1 cellular context compared by ENCODE assay signal in genomic region chr14:93824518-93825234, GRCh38.
TF ChIP-seq lines count a peak whose summit lies in the region.

No MANE protein-coding gene starts in this region.

TF ChIP-seq in HepG2, 621 proteins besides CTCF, POLR2A, EP300 and RAD21 (continued from another document):
- TF ChIP-seq ZBED4 (CRISPR knock-in tag; IDR thresholded peaks at IDR 0.05; ENCODE audit: borderline replicate concordance) (no peak), ZNF121 (CRISPR knock-in tag; IDR thresholded peaks at IDR 0.05) (no peak), ZBTB7B (CRISPR knock-in tag; IDR thresholded peaks at IDR 0.05) (peak; percentile 39; the same call in 1 of the 2 replicates), HNRNPK (IDR thresholded peaks at IDR 0.05; ENCODE audit: low read depth, low read length, poor library complexity, severe bottlenecking) (peak; percentile 24), STAG1 (CRISPR knock-in tag; IDR thresholded peaks at IDR 0.05) (peak; percentile 21; the same call in 1 of the 2 replicates), TAF15 (IDR thresholded peaks at IDR 0.05; ENCODE audit: low read depth, low read length, poor library complexity, severe bottlenecking) (peak; percentile 28), TFAP4 (IDR thresholded peaks at IDR 0.05; ENCODE audit: borderline replicate concordance, low read depth) (peak; percentile 38; the same call in 1 of the 2 replicates), ZSCAN9 (CRISPR knock-in tag; IDR thresholded peaks at IDR 0.05; ENCODE audit: borderline replicate concordance) (0 out of 2 replicates have a peak, but pooled peaks have one; percentile 37), GMEB1 (CRISPR knock-in tag; IDR thresholded peaks at IDR 0.05; ENCODE audit: borderline replicate concordance) (no peak)
- TF ChIP-seq, protein P1, sequence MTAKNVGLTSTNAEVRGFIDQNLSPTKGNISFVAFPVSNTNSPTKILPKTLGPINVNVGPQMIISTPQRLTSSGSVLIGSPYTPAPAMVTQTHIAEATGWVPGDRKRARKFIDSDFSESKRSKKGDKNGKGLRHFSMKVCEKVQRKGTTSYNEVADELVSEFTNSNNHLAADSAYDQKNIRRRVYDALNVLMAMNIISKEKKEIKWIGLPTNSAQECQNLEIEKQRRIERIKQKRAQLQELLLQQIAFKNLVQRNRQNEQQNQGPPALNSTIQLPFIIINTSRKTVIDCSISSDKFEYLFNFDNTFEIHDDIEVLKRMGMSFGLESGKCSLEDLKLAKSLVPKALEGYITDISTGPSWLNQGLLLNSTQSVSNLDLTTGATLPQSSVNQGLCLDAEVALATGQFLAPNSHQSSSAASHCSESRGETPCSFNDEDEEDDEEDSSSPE (CRISPR knock-in tag; IDR thresholded peaks at IDR 0.05): no peak
- TF ChIP-seq, protein P2, sequence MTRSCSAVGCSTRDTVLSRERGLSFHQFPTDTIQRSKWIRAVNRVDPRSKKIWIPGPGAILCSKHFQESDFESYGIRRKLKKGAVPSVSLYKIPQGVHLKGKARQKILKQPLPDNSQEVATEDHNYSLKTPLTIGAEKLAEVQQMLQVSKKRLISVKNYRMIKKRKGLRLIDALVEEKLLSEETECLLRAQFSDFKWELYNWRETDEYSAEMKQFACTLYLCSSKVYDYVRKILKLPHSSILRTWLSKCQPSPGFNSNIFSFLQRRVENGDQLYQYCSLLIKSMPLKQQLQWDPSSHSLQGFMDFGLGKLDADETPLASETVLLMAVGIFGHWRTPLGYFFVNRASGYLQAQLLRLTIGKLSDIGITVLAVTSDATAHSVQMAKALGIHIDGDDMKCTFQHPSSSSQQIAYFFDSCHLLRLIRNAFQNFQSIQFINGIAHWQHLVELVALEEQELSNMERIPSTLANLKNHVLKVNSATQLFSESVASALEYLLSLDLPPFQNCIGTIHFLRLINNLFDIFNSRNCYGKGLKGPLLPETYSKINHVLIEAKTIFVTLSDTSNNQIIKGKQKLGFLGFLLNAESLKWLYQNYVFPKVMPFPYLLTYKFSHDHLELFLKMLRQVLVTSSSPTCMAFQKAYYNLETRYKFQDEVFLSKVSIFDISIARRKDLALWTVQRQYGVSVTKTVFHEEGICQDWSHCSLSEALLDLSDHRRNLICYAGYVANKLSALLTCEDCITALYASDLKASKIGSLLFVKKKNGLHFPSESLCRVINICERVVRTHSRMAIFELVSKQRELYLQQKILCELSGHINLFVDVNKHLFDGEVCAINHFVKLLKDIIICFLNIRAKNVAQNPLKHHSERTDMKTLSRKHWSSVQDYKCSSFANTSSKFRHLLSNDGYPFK (CRISPR knock-in tag; IDR thresholded peaks at IDR 0.05; ENCODE audit: borderline replicate concordance): 0 out of 2 replicates have a peak, but pooled peaks have one; percentile 21
- TF ChIP-seq, protein P3, sequence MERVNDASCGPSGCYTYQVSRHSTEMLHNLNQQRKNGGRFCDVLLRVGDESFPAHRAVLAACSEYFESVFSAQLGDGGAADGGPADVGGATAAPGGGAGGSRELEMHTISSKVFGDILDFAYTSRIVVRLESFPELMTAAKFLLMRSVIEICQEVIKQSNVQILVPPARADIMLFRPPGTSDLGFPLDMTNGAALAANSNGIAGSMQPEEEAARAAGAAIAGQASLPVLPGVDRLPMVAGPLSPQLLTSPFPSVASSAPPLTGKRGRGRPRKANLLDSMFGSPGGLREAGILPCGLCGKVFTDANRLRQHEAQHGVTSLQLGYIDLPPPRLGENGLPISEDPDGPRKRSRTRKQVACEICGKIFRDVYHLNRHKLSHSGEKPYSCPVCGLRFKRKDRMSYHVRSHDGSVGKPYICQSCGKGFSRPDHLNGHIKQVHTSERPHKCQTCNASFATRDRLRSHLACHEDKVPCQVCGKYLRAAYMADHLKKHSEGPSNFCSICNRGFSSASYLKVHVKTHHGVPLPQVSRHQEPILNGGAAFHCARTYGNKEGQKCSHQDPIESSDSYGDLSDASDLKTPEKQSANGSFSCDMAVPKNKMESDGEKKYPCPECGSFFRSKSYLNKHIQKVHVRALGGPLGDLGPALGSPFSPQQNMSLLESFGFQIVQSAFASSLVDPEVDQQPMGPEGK (CRISPR knock-in tag; IDR thresholded peaks at IDR 0.05): 0 out of 2 replicates have a peak, but pooled peaks have one; percentile 51
TF ChIP-seq in HepG2: peak in this region for 10.
